Comparison of ENCODE assay signal across 20 cellular contexts in genomic region chr1:236044346-236044745, GRCh38.
"Had no signal": no experiment of that assay in that cellular context is flagged by ENCODE, and none has a peak within 500 bp of the region (broad histone marks: within the 10 kb centered on the region; RNA-seq: fewer than 3 reads in every experiment).

No MANE protein-coding gene starts in this region.

- H3K27ac ChIP-seq: colonic mucosa, dorsolateral prefrontal cortex, esophagus muscularis mucosa, gastrocnemius medialis, heart right ventricle, lower lobe of right lung had no signal

- H3K27me3 ChIP-seq: colonic mucosa, esophagus muscularis mucosa, gastrocnemius medialis, heart right ventricle had no signal

- DNase-seq: cerebellar nuclear complex; colonic mucosa; cortex of kidney; dorsolateral prefrontal cortex; effector CD4-positive, alpha-beta T cell; effector memory CD4-positive, alpha-beta T cell; foreskin fibroblast; foreskin melanocyte; gastrocnemius medialis; glutamatergic neuron; head of caudate nucleus; heart right ventricle; hippocampal formation; left cardiac atrium; left ventricle myocardium superior; lower lobe of right lung; mesenchymal stem cell; mucosa of descending colon had no signal

- H3K9me3 ChIP-seq: colonic mucosa, esophagus muscularis mucosa, gastrocnemius medialis, heart right ventricle, lower lobe of right lung, mucosa of descending colon had no signal

- H3K4me1 ChIP-seq: colonic mucosa, gastrocnemius medialis had no signal

- H3K36me3 ChIP-seq: colonic mucosa had no signal

- ATAC-seq: gastrocnemius medialis, heart right ventricle, left cardiac atrium, left lobe of liver, left ventricle myocardium superior, lower lobe of right lung, mucosa of descending colon had no signal

- H3K4me3 ChIP-seq: colonic mucosa, dorsolateral prefrontal cortex, esophagus muscularis mucosa, gastrocnemius medialis, heart right ventricle, lower lobe of right lung, mucosa of descending colon had no signal
